8 cellular contexts compared by ENCODE assay signal in the genomic region with DNA sequence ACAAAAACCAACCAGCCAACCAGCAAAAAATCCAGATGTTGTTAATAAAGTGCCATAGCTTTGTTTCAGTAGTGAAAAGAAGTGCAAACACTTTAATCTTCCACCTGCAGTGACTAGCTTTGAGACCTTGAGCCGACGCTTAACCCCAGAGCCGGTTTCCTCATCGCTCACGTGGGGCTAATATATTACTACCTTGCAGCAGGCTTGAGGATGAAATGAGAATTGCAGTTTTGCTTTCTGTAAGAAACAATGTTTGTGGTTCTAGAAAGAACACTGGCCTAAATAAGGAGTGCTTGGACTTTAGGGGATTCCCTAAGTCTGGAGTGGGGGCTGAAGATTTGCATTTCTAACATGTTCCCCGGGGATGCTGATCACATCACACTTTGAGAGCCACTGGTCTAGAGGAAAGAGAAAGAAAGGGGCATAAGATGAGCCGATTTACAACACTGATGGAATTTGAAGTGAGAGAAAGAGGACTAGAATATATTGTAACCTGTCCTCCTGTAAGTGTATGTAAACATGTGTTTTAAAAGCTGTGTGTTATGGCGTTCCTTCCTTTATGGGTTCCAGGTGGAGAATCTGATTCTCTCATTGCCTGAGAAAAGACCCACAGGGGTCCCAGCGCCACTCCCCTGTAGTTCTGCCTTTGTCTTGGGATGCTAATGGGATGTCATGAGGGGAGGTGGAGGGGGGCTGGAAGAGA. TPM values are rescaled to one million over a fixed set of nuclear protein-coding genes. Genes with fewer than 3 reads are reported as not detected.
DNase-seq lines count a peak whose midpoint lies in the region; ATAC-seq and TF ChIP-seq lines count a peak whose summit lies in the region.

No MANE protein-coding gene starts in this region.

- H3K27me3 ChIP-seq in right atrium auricular region: no peaks in the 10 kb centered on the region
- H3K27me3 ChIP-seq in rectal smooth muscle tissue (ENCODE audit: control insufficient read depth, insufficient read depth, low read length): peaks cover 2% of the 10 kb centered on the region

- peaks cover 0 to 20% of the 10 kb centered on the region in 2 donors for H3K4me1 ChIP-seq in right atrium auricular region
- peaks cover 22% of the 10 kb centered on the region for H3K4me1 ChIP-seq in rectal smooth muscle tissue (ENCODE audit: control insufficient read depth, insufficient read depth, low read length)

- peak in 1 of 2 donors; percentile 25 for TF ChIP-seq CTCF in right atrium auricular region (IDR thresholded peaks at IDR 0.05)

- ATAC-seq in GM18508 (IDR thresholded peaks at IDR 0.05; ENCODE audit: insufficient read depth, unreplicated experiment) (peak; percentile 94), HG02885 (IDR thresholded peaks at IDR 0.05; ENCODE audit: poor library complexity, unreplicated experiment) (peak; percentile 90)

- H3K9me3 Mint-ChIP-seq in activated naive CD4-positive, alpha-beta T cell treated with anti-CD3 and anti-CD28 coated beads, Interleukin-2, amount 10 ng/mL, durations not matched to agents 7 days and 5 days: no peaks in the 10 kb centered on the region

- in situ Hi-C loops in ACHN (cut with HindIII; ENCODE audit: low pct_ligation_motif_present, low pct_unique_long_range_greater_than_20kb, low sequenced_read_pairs): no loop called here

- H3K4me3 ChIP-seq in right atrium auricular region (peak overlapping the region; percentile 64 to 72), rectal smooth muscle tissue (ENCODE audit: low read length) (peak overlapping the region; percentile 90)

- peak overlapping the region; percentile 84 for H3K9ac ChIP-seq in rectal smooth muscle tissue (ENCODE audit: low read length)

- H3K27ac ChIP-seq in right atrium auricular region (peak overlapping the region; percentile 80 to 86), rectal smooth muscle tissue (ENCODE audit: low read depth, low read length) (peak overlapping the region; percentile 79)

- peaks cover 6% of the 10 kb centered on the region for H3K36me3 Mint-ChIP-seq in activated naive CD4-positive, alpha-beta T cell treated with anti-CD3 and anti-CD28 coated beads, Interleukin-2, amount 10 ng/mL, durations not matched to agents 7 days and 5 days

- H3K27ac Mint-ChIP-seq in activated naive CD4-positive, alpha-beta T cell treated with anti-CD3 and anti-CD28 coated beads, Interleukin-2, amount 10 ng/mL, durations not matched to agents 7 days and 5 days: no peak overlapping the region

- CTCF ChIA-PET in activated naive CD4-positive, alpha-beta T cell treated with anti-CD3 and anti-CD28 coated beads, Interleukin-2, amount 10 ng/mL, durations not matched to agents 7 days and 5 days (lab: Charles Lee): interaction anchor here (1.0 to 1.4 kb wide), 4 partner anchors 13 to 95 kb away, joined by 3 to 5 read pairs (median 4); partner anchors contain the start of gene BBS12

- H3K36me3 ChIP-seq in right atrium auricular region (no peaks in the 10 kb centered on the region), rectal smooth muscle tissue (ENCODE audit: control insufficient read depth, insufficient read depth, low read length) (no peaks in the 10 kb centered on the region)

- peaks cover 68% of the 10 kb centered on the region for H3K27me3 Mint-ChIP-seq in activated naive CD4-positive, alpha-beta T cell treated with anti-CD3 and anti-CD28 coated beads, Interleukin-2, amount 10 ng/mL, durations not matched to agents 7 days and 5 days

- no peaks in the 10 kb centered on the region for H3K9me3 ChIP-seq in right atrium auricular region

- H3K4me1 Mint-ChIP-seq in activated naive CD4-positive, alpha-beta T cell treated with anti-CD3 and anti-CD28 coated beads, Interleukin-2, amount 10 ng/mL, durations not matched to agents 7 days and 5 days: peaks cover 12% of the 10 kb centered on the region

- DNase-seq in ACHN (peak; percentile 63), NCI-H526 (lab: John Stamatoyannopoulos, UW) (peak; percentile 64 to 79), right atrium auricular region (ENCODE audit: low spot score) (no peak), SHP77 treated with DMSO at 0.1 percent for 48 hours (lab: John Stamatoyannopoulos, UW) (no peak)
- DNase-seq in activated naive CD4-positive, alpha-beta T cell treated with anti-CD3 and anti-CD28 coated beads, Interleukin-2, amount 10 ng/mL, durations not matched to agents 7 days and 5 days: peak; percentile 52

- peak overlapping the region; percentile 71 for H3K4me3 Mint-ChIP-seq in activated naive CD4-positive, alpha-beta T cell treated with anti-CD3 and anti-CD28 coated beads, Interleukin-2, amount 10 ng/mL, durations not matched to agents 7 days and 5 days

RNA-seq across cellular contexts. Expression of gene FGF2, which starts 1.4 kb away (rescaled TPM):
- total RNA-seq in right atrium auricular region: 10 to 100 TPM in 1 of 2 donors, 1 to 10 TPM in 1; 4.3 to 11.6 TPM

Comparison
In these comparisons a context has a peak if more than half of its experiments do, and no peak if none do; other contexts are left out.
1. DNase-seq: peak in ACHN (single experiment), NCI-H526 (2 of 2) and activated naive CD4-positive, alpha-beta T cell treated with anti-CD3 and anti-CD28 coated beads, Interleukin-2, amount 10 ng/mL, durations not matched to agents 7 days and 5 days (single experiment); none in right atrium auricular region (single experiment) and SHP77 treated with DMSO at 0.1 percent for 48 hours (single experiment).